Comparison of ENCODE assay signal across 12 cellular contexts in the genomic region with DNA sequence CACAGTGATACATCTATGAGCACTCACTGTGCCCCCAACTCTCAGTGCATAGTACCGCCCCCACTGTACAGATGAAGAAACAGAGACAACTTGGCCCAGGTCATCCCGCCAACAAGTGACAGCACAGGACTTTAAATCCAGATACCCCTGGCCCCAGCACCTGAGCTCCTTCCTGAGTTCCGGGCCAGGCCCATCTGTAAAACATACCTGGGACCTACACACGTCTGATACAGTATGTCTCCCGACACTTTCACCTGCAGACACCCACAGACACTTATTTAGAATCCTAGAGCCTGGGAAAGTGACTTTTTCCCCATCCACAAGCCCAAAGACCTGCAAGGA.
DNase-seq lines count a peak whose midpoint lies in the region; ATAC-seq and TF ChIP-seq lines count a peak whose summit lies in the region.
"Had no signal": no experiment of that assay in that cellular context is flagged by ENCODE, and none has a peak within 500 bp of the region (broad histone marks: within the 10 kb centered on the region; RNA-seq: fewer than 3 reads in every experiment).

No MANE protein-coding gene starts in this region.

- DNase-seq in RWPE2 (ENCODE audit: low spot score) (no peak), osteoblast (ENCODE audit: insufficient read length, low spot score, missing footprints) (no peak), NCI-H2227 (lab: John Stamatoyannopoulos, UW; ENCODE audit: unreplicated experiment) (no peak), T-helper 9 cell (no peak), DMS53 treated with DMSO at 0.1 percent for 48 hours (lab: John Stamatoyannopoulos, UW; ENCODE audit: unreplicated experiment) (no peak)
- DNase-seq: naive thymus-derived CD4-positive, alpha-beta T cell; NCI-H1417 treated with DMSO at 0.1 percent for 48 hours; WERI-Rb-1 had no signal

- H3K9me3 ChIP-seq in RWPE2 (ENCODE audit: severe bottlenecking), result no peaks in the 10 kb centered on the region
- H3K9me3 ChIP-seq in esophagus (ENCODE audit: control insufficient read depth in 2 of 2, insufficient read depth in 1 of 2, low read depth in 1 of 2, low read length in 1 of 2), result no peaks in the 10 kb centered on the region
- no peaks in the 10 kb centered on the region for H3K9me3 ChIP-seq in osteoblast (ENCODE audit: low read depth, low read length)
- H3K9me3 ChIP-seq: SJSA1 had no signal

- peaks cover 20% of the 10 kb centered on the region for H3K79me2 ChIP-seq in osteoblast (ENCODE audit: insufficient read depth, low read length)

- H3K4me1 ChIP-seq in RWPE2 (ENCODE audit: insufficient read depth, poor library complexity, severe bottlenecking) (peaks cover 55% of the 10 kb centered on the region), esophagus (ENCODE audit: control insufficient read depth in 2 of 2, insufficient read depth in 2 of 2, low read length in 1 of 2) (peaks cover 16 to 43% of the 10 kb centered on the region in 2 donors), osteoblast (ENCODE audit: insufficient read depth, low read length) (peaks cover 55% of the 10 kb centered on the region)

- H3K36me3 ChIP-seq in RWPE2 (ENCODE audit: low read depth), result peaks cover 34% of the 10 kb centered on the region
- H3K36me3 ChIP-seq in esophagus (ENCODE audit: control insufficient read depth in 2 of 2, insufficient read depth in 2 of 2, low read length in 1 of 2), result peaks cover 0 to 4% of the 10 kb centered on the region in 2 donors
- no peaks in the 10 kb centered on the region for H3K36me3 ChIP-seq in osteoblast (ENCODE audit: insufficient read depth, low read length)

- H3K4me2 ChIP-seq in osteoblast (ENCODE audit: insufficient read depth, low read length), result no peak overlapping the region

- ATAC-seq in RWPE2 (ENCODE audit: low read depth) (no peak), HG03354 (IDR thresholded peaks at IDR 0.05; ENCODE audit: poor library complexity, severe bottlenecking, unreplicated experiment) (no peak)
- ATAC-seq: naive thymus-derived CD4-positive, alpha-beta T cell had no signal

- H3K27me3 ChIP-seq in RWPE2 (ENCODE audit: insufficient read depth, poor library complexity, severe bottlenecking) (no peaks in the 10 kb centered on the region), esophagus (ENCODE audit: control insufficient read depth in 1 of 2, insufficient read depth in 2 of 2, low read length in 2 of 2) (no peaks in the 10 kb centered on the region), osteoblast (ENCODE audit: insufficient read depth, low read length) (no peaks in the 10 kb centered on the region)
- H3K27me3 ChIP-seq: SJSA1 had no signal

- WGBS in esophagus, 2 donors, result 57 to 61% methylated on average over 4 to 5 of the region's 5 CpGs

- H3K27ac ChIP-seq in 22Rv1, result peak overlapping the region; percentile 83
- H3K27ac ChIP-seq in RWPE2 (ENCODE audit: poor library complexity, severe bottlenecking), result peak overlapping the region; percentile 93
- peak overlapping the region; percentile 38 to 92 for H3K27ac ChIP-seq in esophagus (ENCODE audit: low read depth in 2 of 2, low read length in 1 of 2)
- peak overlapping the region; percentile 97 for H3K27ac ChIP-seq in osteoblast (ENCODE audit: low read depth, low read length)
- H3K27ac ChIP-seq: SJSA1, WERI-Rb-1 had no signal

- no peak overlapping the region for H2AFZ ChIP-seq in osteoblast (ENCODE audit: low read length)

- H3K4me3 ChIP-seq in RWPE2 (ENCODE audit: severe bottlenecking) (no peak overlapping the region), esophagus (ENCODE audit: low read depth in 1 of 2, low read length in 2 of 2) (no peak overlapping the region), osteoblast (ENCODE audit: insufficient read depth, low read length) (peak overlapping the region; percentile 1)
- H3K4me3 ChIP-seq: SJSA1 had no signal

- TF ChIP-seq CTCF in 22Rv1 (IDR thresholded peaks at IDR 0.05) (no peak), RWPE2 (IDR thresholded peaks at IDR 0.05; ENCODE audit: poor library complexity, severe bottlenecking) (no peak), osteoblast (IDR thresholded peaks at IDR 0.05; ENCODE audit: extremely low read depth, low read depth, low read length) (no peak)

- no peaks in the 10 kb centered on the region for H4K20me1 ChIP-seq in osteoblast (ENCODE audit: insufficient read depth, low read length)
